ENCODE assay signal across 7 cellular contexts in genomic region chr18:56702946-56703345, GRCh38. TPM values are rescaled to one million over a fixed set of nuclear protein-coding genes. Genes with fewer than 3 reads are reported as not detected.
DNase-seq lines count a peak whose midpoint lies in the region; ATAC-seq, FAIRE-seq and TF ChIP-seq lines count a peak whose summit lies in the region.

No MANE protein-coding gene starts in this region.

- no peaks in the 10 kb centered on the region; the same call in 2 of the 3 replicates for H3K36me3 Mint-ChIP-seq in GM23338 (ENCODE audit: low read depth)

- DNase-seq in D721Med (ENCODE audit: insufficient read length, low spot score) (no peak), GM23338 (ENCODE audit: low spot score) (peak; percentile 65), NCI-H524 treated with DMSO at 0.1 percent for 48 hours (lab: John Stamatoyannopoulos, UW) (peak; percentile 77), T47D (ENCODE audit: low read depth in 1 of 2, low spot score in 1 of 2) (peak; percentile 9 to 52), medulla oblongata (ENCODE audit: extremely low spot score) (peak; percentile 63)

- no peak overlapping the region for H2AFZ ChIP-seq in GM23338

- H3K27ac ChIP-seq in GM23338 (ENCODE audit: low read depth), result no peak overlapping the region

- in situ Hi-C loops in T47D (cut with HindIII; ENCODE audit: low pct_unique_long_range_greater_than_20kb, low sequenced_read_pairs), result no loop called here

- H3K27me3 Mint-ChIP-seq in GM23338 (ENCODE audit: insufficient read depth, low read depth, poor library complexity), result no peaks in the 10 kb centered on the region

- no peaks in the 10 kb centered on the region for H3K4me1 ChIP-seq in GM23338 (ENCODE audit: insufficient read depth)

- H3K4me3 Mint-ChIP-seq in GM23338, result no peak overlapping the region

- no peak for FAIRE-seq in D721Med (lab: Jason Lieb, UNC)

- no peaks in the 10 kb centered on the region for H3K27me3 ChIP-seq in GM23338 (ENCODE audit: insufficient read depth)

- no peaks in the 10 kb centered on the region for H3K9me3 Mint-ChIP-seq in GM23338

- H3F3A ChIP-seq in GM23338 (replicated peaks; ENCODE audit: low read depth), result no peaks in the 10 kb centered on the region

- H3K4me3 ChIP-seq in GM23338, result no peak overlapping the region

- H3K36me3 ChIP-seq in GM23338 (ENCODE audit: insufficient read depth), result no peaks in the 10 kb centered on the region

- ATAC-seq in GM23338, result no peak
- no peak for ATAC-seq in GM18511 (IDR thresholded peaks at IDR 0.05; ENCODE audit: unreplicated experiment)
- no peak for ATAC-seq in HG03039 (IDR thresholded peaks at IDR 0.05; ENCODE audit: unreplicated experiment)

- no peak overlapping the region for H3K27ac Mint-ChIP-seq in GM23338

- no peaks in the 10 kb centered on the region; the same call in 1 of the 2 replicates for H3K9me2 ChIP-seq in GM23338 (ENCODE audit: insufficient read depth)

- no peaks in the 10 kb centered on the region for H3K79me2 ChIP-seq in GM23338 (replicated peaks; ENCODE audit: insufficient read depth)

- no peaks in the 10 kb centered on the region for H3K4me1 Mint-ChIP-seq in GM23338

- peak; percentile 65 for TF ChIP-seq CTCF in D721Med (IDR thresholded peaks at IDR 0.05; ENCODE audit: insufficient read depth, missing control alignments)
- TF ChIP-seq CTCF in GM23338 (conservative IDR thresholded peaks at IDR 0.05; ENCODE audit: low read depth in 2 of 2), result peak; percentile 62 to 63

- H4K20me1 ChIP-seq in GM23338 (replicated peaks; ENCODE audit: insufficient read depth), result no peaks in the 10 kb centered on the region

- no peak overlapping the region for H3K4me2 ChIP-seq in GM23338

TF ChIP-seq in GM23338, 12 proteins besides CTCF, POLR2A, EP300 and RAD21:
- no peak for TF ChIP-seq NANOG (IDR thresholded peaks at IDR 0.05; ENCODE audit: borderline replicate concordance)
TF ChIP-seq in GM23338: peak in this region for 0.

RNA-seq across cellular contexts. Expression of gene WDR7, which starts 51.8 kb away (rescaled TPM):
- 12.0 and 14.8 TPM in 2 replicates for total RNA-seq in GM23338 (2014; rRNA removed; shearing (Covaris generic))
- polyA plus RNA-seq in GM23338 (2016; fragmentation: Nextera tagmentation; extraction: Ambion mirVana), result 3.5 and 7.0 TPM in 2 replicates
